ENCODE assay signal across 8 cellular contexts in genomic region chr9:124414612-124415011, GRCh38. TPM values are rescaled to one million over a fixed set of nuclear protein-coding genes. Genes with fewer than 3 reads are reported as not detected.
DNase-seq lines count a peak whose midpoint lies in the region; ATAC-seq, FAIRE-seq and TF ChIP-seq lines count a peak whose summit lies in the region.

No MANE protein-coding gene starts in this region.

- WGBS in heart left ventricle, 4 donors: 11 to 20% (median 15%) methylated on average over 13 of the region's 13 CpGs
- WGBS in GM12878 (ENCODE audit: insufficient coverage, insufficient replicate concordance, low lambda C conversion rate, missing lambda C conversion rate): 17% methylated on average over 13 of the region's 13 CpGs
- WGBS in mesendoderm (ENCODE audit: extremely low coverage, insufficient coverage, low lambda C conversion rate): no CpG with 5 or more reads among the region's 13 CpGs

- H3K9me3 ChIP-seq in heart left ventricle (no peaks in the 10 kb centered on the region), GM12878 (replicated peaks; ENCODE audit: control insufficient read depth, insufficient read depth, low read length) (peaks cover 3% of the 10 kb centered on the region; the same call in 1 of the 3 replicates), uterus (no peaks in the 10 kb centered on the region)

- DNase-seq in heart left ventricle: no peak
- no peak for DNase-seq in left ventricle myocardium superior
- DNase-seq in GM12878 (ENCODE audit: low read depth, low spot score): no peak
- DNase-seq in mesendoderm: no peak
- no peak for DNase-seq in uterus
- DNase-seq in mucosa of gallbladder (ENCODE audit: low spot score): no peak
- no peak for DNase-seq in ecto neural progenitor cell (ENCODE audit: low spot score)
- DNase-seq in NCI-H1694 treated with DMSO at 0.1 percent for 48 hours (lab: John Stamatoyannopoulos, UW): no peak

- no peak for ATAC-seq in heart left ventricle
- no peak for ATAC-seq in left ventricle myocardium superior
- ATAC-seq in GM12878: no peak

- H3K79me1 ChIP-seq in mesendoderm (ENCODE audit: low read length): peaks cover 5% of the 10 kb centered on the region

- BruUV-seq in GM12878 (replicated peaks; lab: Mats Ljungman, UMichigan): no TSS peak

- TF ChIP-seq POLR2A in heart left ventricle (IDR thresholded peaks at IDR 0.05) (no peak), GM12878 (IDR thresholded peaks at IDR 0.05; ENCODE audit: low read depth, low read length) (no peak), uterus (IDR thresholded peaks at IDR 0.05) (no peak)

- no peak overlapping the region for H4K5ac ChIP-seq in mesendoderm (ENCODE audit: low read length)

- TF ChIP-seq EP300 in GM12878 (IDR thresholded peaks at IDR 0.05; ENCODE audit: borderline replicate concordance in 1 of 2, control insufficient read depth in 1 of 2, low read depth in 2 of 2, low read length in 2 of 2): no peak

- peak overlapping the region in 7 of 12 donors; percentile 32 to 72 (median 58) for H3K27ac ChIP-seq in heart left ventricle
- H3K27ac ChIP-seq in GM12878 (ENCODE audit: control insufficient read depth, insufficient read depth): peak overlapping the region; percentile 54
- H3K27ac ChIP-seq in mesendoderm (ENCODE audit: low read depth, low read length): no peak overlapping the region
- peak overlapping the region; percentile 60 to 61 for H3K27ac ChIP-seq in uterus

- peak overlapping the region; percentile 73 for H3K4ac ChIP-seq in mesendoderm (ENCODE audit: low read depth, low read length)

- CTCF ChIA-PET in GM12878 (lab: Yijun Ruan, JAX): interaction anchor here (0.7 to 1.3 kb wide), 4 partner anchors 12 to 130 kb away, joined by 3 read pairs; no protein-coding TSS in a partner anchor

- H3K4me2 ChIP-seq in GM12878 (ENCODE audit: control insufficient read depth, insufficient read depth): peak overlapping the region; percentile 73
- H3K4me2 ChIP-seq in mesendoderm (ENCODE audit: low read length): peak overlapping the region; percentile 72

- peaks cover 0 to 48% (median 44%) of the 10 kb centered on the region in 9 donors for H3K36me3 ChIP-seq in heart left ventricle
- H3K36me3 ChIP-seq in GM12878 (ENCODE audit: control insufficient read depth in 2 of 2, insufficient read depth in 2 of 2, low read length in 1 of 2): peaks cover 1 to 9% of the 10 kb centered on the region in 2 experiments; a peak in 1 of 4 replicates
- peaks cover 5% of the 10 kb centered on the region for H3K36me3 ChIP-seq in mesendoderm (ENCODE audit: control insufficient read depth, insufficient read depth, low read length)
- H3K36me3 ChIP-seq in uterus: no peaks in the 10 kb centered on the region

- H4K8ac ChIP-seq in mesendoderm (ENCODE audit: low read depth, low read length): no peak overlapping the region

- no peak overlapping the region for H3K18ac ChIP-seq in mesendoderm (ENCODE audit: low read length)

- TF ChIP-seq RAD21 in GM12878 (IDR thresholded peaks at IDR 0.05; ENCODE audit: insufficient read depth, low read depth, low read length): no peak

- no peak overlapping the region for H2AFZ ChIP-seq in GM12878 (ENCODE audit: control insufficient read depth, low read depth, low read length)

- H2AK5ac ChIP-seq in mesendoderm (ENCODE audit: low read length): no peak overlapping the region

- no peak overlapping the region for H2BK5ac ChIP-seq in mesendoderm (ENCODE audit: low read length)

- SMC1A ChIA-PET in GM12878 (lab: Charles Lee; ENCODE audit: uncharacterized antibody, unreplicated experiment): interaction anchor here (0.7 to 1.5 kb wide), 4 partner anchors 13 to 109 kb away, joined by 3 to 4 read pairs (median 3); no protein-coding TSS in a partner anchor

- intact Hi-C loops in heart left ventricle (cut with DNase I) (loop anchor here in 3 of 10 donors (5.0 to 10.0 kb wide), 3 partner anchors 68 to 450 kb away; partner anchors contain the start of genes ARPC5L (in 1 of the 3) and RPL35 (in 1 of the 3)), left ventricle myocardium superior (cut with micrococcal nuclease) (no loop called here), GM12878 (cut with micrococcal nuclease; ENCODE audit: unreplicated experiment) (loop anchor here (5.0 kb wide), 3 partner anchors 68 to 353 kb away; no protein-coding TSS in a partner anchor), uterus (cut with DNase I; ENCODE audit: low total_unique reads) (no loop called here)

- peak overlapping the region; percentile 72 for H3K9ac ChIP-seq in GM12878 (ENCODE audit: control insufficient read depth, insufficient read depth, low read length)
- H3K9ac ChIP-seq in mesendoderm (ENCODE audit: low read length): peak overlapping the region; percentile 56

- H2BK15ac ChIP-seq in mesendoderm (replicated peaks; ENCODE audit: low read depth): no peak overlapping the region

- no peaks in the 10 kb centered on the region for H3K27me3 ChIP-seq in heart left ventricle
- no peaks in the 10 kb centered on the region for H3K27me3 ChIP-seq in GM12878 (replicated peaks in 1 of 2; ENCODE audit: control insufficient read depth in 2 of 2, insufficient read depth in 2 of 2, low read length in 1 of 2)
- H3K27me3 ChIP-seq in mesendoderm (ENCODE audit: insufficient read depth, low read length, poor library complexity): no peaks in the 10 kb centered on the region
- H3K27me3 ChIP-seq in uterus: no peaks in the 10 kb centered on the region

- peaks cover 19% of the 10 kb centered on the region for H3K79me2 ChIP-seq in GM12878 (ENCODE audit: control insufficient read depth, insufficient read depth, low read length)
- peaks cover 10% of the 10 kb centered on the region for H3K79me2 ChIP-seq in mesendoderm (ENCODE audit: control insufficient read depth, insufficient read depth, low read length)

- no peak overlapping the region for H2BK120ac ChIP-seq in mesendoderm (ENCODE audit: low read depth, low read length)

- H3K56ac ChIP-seq in mesendoderm (ENCODE audit: low read length): peak overlapping the region; percentile 80

- no peaks in the 10 kb centered on the region for H4K20me1 ChIP-seq in GM12878 (ENCODE audit: control insufficient read depth, insufficient read depth)

- H3K4me1 ChIP-seq in heart left ventricle: peaks cover 0 to 28% (median 11%) of the 10 kb centered on the region in 12 donors
- H3K4me1 ChIP-seq in GM12878 (ENCODE audit: control insufficient read depth, insufficient read depth, low read length): peaks cover 5% of the 10 kb centered on the region
- no peaks in the 10 kb centered on the region for H3K4me1 ChIP-seq in mesendoderm (ENCODE audit: control insufficient read depth, low read depth, low read length)
- H3K4me1 ChIP-seq in uterus: peaks cover 0 to 5% of the 10 kb centered on the region in 2 donors

- no peak for TF ChIP-seq CTCF in heart left ventricle (IDR thresholded peaks at IDR 0.05)
- TF ChIP-seq CTCF in GM12878 (IDR thresholded peaks at IDR 0.05 in 2 of 3, conservative IDR thresholded peaks at IDR 0.05 in 1 of 3; ENCODE audit: control insufficient read depth in 2 of 3, extremely low read depth in 1 of 3, insufficient read depth in 1 of 3, low read depth in 3 of 3, low read length in 3 of 3): no peak
- TF ChIP-seq CTCF in uterus (IDR thresholded peaks at IDR 0.05): no peak

- FAIRE-seq in GM12878 (lab: Jason Lieb, UNC): no peak

- H3K4me3 ChIP-seq in heart left ventricle (peak overlapping the region; percentile 25 to 93 (median 84)), GM12878 (peak overlapping the region; percentile 90), mesendoderm (ENCODE audit: low read length) (peak overlapping the region; percentile 48), uterus (peak overlapping the region; percentile 89 to 93)

- in situ Hi-C loops in GM12878 (cut with MboI): no loop called here

- POLR2A ChIA-PET in GM12878 (lab: Charles Lee): interaction anchor here (1.0 kb wide), 1 partner anchor 356 kb away, joined by 4 read pairs; no protein-coding TSS in a partner anchor

- H3K23ac ChIP-seq in mesendoderm (ENCODE audit: low read length): no peak overlapping the region

- RAD21 ChIA-PET in GM12878 (lab: Charles Lee; ENCODE audit: unreplicated experiment): interaction anchor here (0.6 to 0.7 kb wide), 2 partner anchors 110 to 122 kb away, joined by 3 read pairs; no protein-coding TSS in a partner anchor

RNA-seq across cellular contexts. Expression of gene PSMB7, which starts 0.6 kb away (rescaled TPM):
- total RNA-seq in heart left ventricle (100 to 1,000 TPM; 149 to 273 (median 163) TPM), left ventricle myocardium superior (173 TPM), GM12878 (2014; rRNA removed) (201 and 216 TPM in 2 replicates), GM12878 (2014; rRNA removed; fragmentation: Illumina TruSeq; extraction: Trizol) (199 and 206 TPM in 2 replicates), GM12878 (2021) (172 and 174 TPM in 2 replicates), uterus (100 to 1,000 TPM in 2 of 4 donors, 10 to 100 TPM in 2; 86.1 to 292 (median 94.7) TPM), mucosa of gallbladder (86.1 TPM)
- polyA plus RNA-seq in heart left ventricle (100 to 1,000 TPM; 250 to 281 TPM), GM12878 (2011; rRNA removed) (305 and 346 TPM in 2 replicates), GM12878 (2014; fragmentation: Illumina TruSeq; extraction: Trizol) (215 and 249 TPM in 2 replicates), GM12878 (2014; fragmentation: Nextera tagmentation; extraction: Ambion mirVana) (100 to 1,000 TPM; 441 to 564 TPM), GM12878 (2014; rRNA removed) (230 and 233 TPM in 2 replicates), GM12878 (2016; fragmentation: Nextera tagmentation; extraction: Ambion mirVana) (100 to 1,000 TPM; 303 to 315 TPM)
- total RNA-seq in GM12878 (2013; cell fraction: nucleolus; rRNA removed): 61.4 and 63.7 TPM in 2 replicates
- polyA plus RNA-seq in GM12878 (2011; ENCODE audit: low read depth): 150 TPM
- 311 and 333 TPM in 2 replicates for polyA plus RNA-seq in GM12878 (2011; cell fraction: cytosol; rRNA removed)
- 130 and 140 TPM in 2 replicates for polyA plus RNA-seq in GM12878 (2011; cell fraction: nucleus; rRNA removed)
- polyA plus RNA-seq in GM12878 (2012): 152 and 158 TPM in 2 replicates
- polyA minus RNA-seq in GM12878 (2011; rRNA and poly(A)+ RNA removed): 240 and 267 TPM in 2 replicates
- 56.8 and 64.5 TPM in 2 replicates for polyA minus RNA-seq in GM12878 (2011; cell fraction: cytosol; rRNA and poly(A)+ RNA removed)
- polyA minus RNA-seq in GM12878 (2011; cell fraction: nucleus; rRNA and poly(A)+ RNA removed): 47.9 and 67.7 TPM in 2 replicates
- 270 TPM for polyA plus RNA-seq in mesendoderm (2013, experiment 1 of 2)
- polyA plus RNA-seq in mesendoderm (2013, experiment 2 of 2): 271 TPM

RNA-seq across cellular contexts. Expression of gene ADGRD2, which starts 35.6 kb away (rescaled TPM):
- total RNA-seq in heart left ventricle (not detected), left ventricle myocardium superior (not detected), GM12878 (2014; rRNA removed) (not detected in 2 replicates), GM12878 (2014; rRNA removed; fragmentation: Illumina TruSeq; extraction: Trizol) (not detected in 2 replicates), GM12878 (2021) (not detected in 2 replicates), uterus (under 1 TPM in 1 of 4 donors, not detected in 3; 0.76 TPM), mucosa of gallbladder (not detected)
- polyA plus RNA-seq in heart left ventricle (not detected), GM12878 (2011; rRNA removed) (not detected in 2 replicates), GM12878 (2014; fragmentation: Illumina TruSeq; extraction: Trizol) (not detected in 2 replicates), GM12878 (2014; fragmentation: Nextera tagmentation; extraction: Ambion mirVana) (not detected), GM12878 (2014; rRNA removed) (not detected in 2 replicates), GM12878 (2016; fragmentation: Nextera tagmentation; extraction: Ambion mirVana) (not detected)
- not detected in 2 replicates for total RNA-seq in GM12878 (2013; cell fraction: nucleolus; rRNA removed)
- polyA plus RNA-seq in GM12878 (2011; ENCODE audit: low read depth): not detected
- not detected in 2 replicates for polyA plus RNA-seq in GM12878 (2011; cell fraction: cytosol; rRNA removed)
- not detected in 2 replicates for polyA plus RNA-seq in GM12878 (2011; cell fraction: nucleus; rRNA removed)
- not detected in 2 replicates for polyA plus RNA-seq in GM12878 (2012)
- polyA minus RNA-seq in GM12878 (2011; rRNA and poly(A)+ RNA removed): not detected in 2 replicates
- polyA minus RNA-seq in GM12878 (2011; cell fraction: cytosol; rRNA and poly(A)+ RNA removed): not detected in 2 replicates
- polyA minus RNA-seq in GM12878 (2011; cell fraction: nucleus; rRNA and poly(A)+ RNA removed): not detected in 2 replicates
- 0.10 TPM for polyA plus RNA-seq in mesendoderm (2013, experiment 1 of 2)
- polyA plus RNA-seq in mesendoderm (2013, experiment 2 of 2): 0.32 TPM
